ENCODE assay signal across 2 cellular contexts in genomic region chr4:48380583-48381167, GRCh38.
A peak's percentile ranks its signal among the peaks of the same experiment; 100 is the strongest.
TF ChIP-seq lines count a peak whose summit lies in the region.

No MANE protein-coding gene starts in this region.

TF ChIP-seq in SK-N-SH treated with all-trans-retinoic acid at 6 μM for 48 hours, 23 proteins besides CTCF, POLR2A, EP300 and RAD21:
- TF ChIP-seq TOX (CRISPR knock-in tag; IDR thresholded peaks at IDR 0.05; ENCODE audit: borderline replicate concordance) (no peak), PATZ1 (CRISPR knock-in tag; IDR thresholded peaks at IDR 0.05; ENCODE audit: borderline replicate concordance) (no peak), ISL1 (CRISPR knock-in tag; IDR thresholded peaks at IDR 0.05) (peak; percentile 42), RARB (CRISPR knock-in tag; IDR thresholded peaks at IDR 0.05) (no peak), CSRNP3 (CRISPR knock-in tag; IDR thresholded peaks at IDR 0.05) (no peak), ZNF70 (CRISPR knock-in tag; IDR thresholded peaks at IDR 0.05) (no peak), CSDC2 (CRISPR knock-in tag; IDR thresholded peaks at IDR 0.05) (no peak)

TF ChIP-seq in SK-N-SH, 30 proteins besides CTCF, POLR2A, EP300 and RAD21:
- no peak for TF ChIP-seq TCF12 (IDR thresholded peaks at IDR 0.05)
- TF ChIP-seq TEAD4 (IDR thresholded peaks at IDR 0.05; ENCODE audit: borderline replicate concordance, insufficient read depth), result no peak
- no peak for TF ChIP-seq NRF1 (IDR thresholded peaks at IDR 0.05; ENCODE audit: low read depth, low read length)
- no peak for TF ChIP-seq YY1 (IDR thresholded peaks at IDR 0.05; ENCODE audit: low read depth)
- TF ChIP-seq ZBTB33 (IDR thresholded peaks at IDR 0.05; ENCODE audit: borderline replicate concordance, low read depth), result no peak
- TF ChIP-seq USF1 (IDR thresholded peaks at IDR 0.05; ENCODE audit: borderline replicate concordance, low read depth), result no peak
- no peak for TF ChIP-seq RFX5 (IDR thresholded peaks at IDR 0.05; ENCODE audit: low read length)
- TF ChIP-seq EZH2phosphoT487 (IDR thresholded peaks at IDR 0.05; ENCODE audit: borderline replicate concordance, low read depth), result no peak
- TF ChIP-seq USF2 (IDR thresholded peaks at IDR 0.05; ENCODE audit: borderline replicate concordance, low read depth, low read length), result no peak
- no peak for TF ChIP-seq MAX (IDR thresholded peaks at IDR 0.05; ENCODE audit: low read depth)
- no peak for TF ChIP-seq GATA2 (CRISPR knock-in tag; IDR thresholded peaks at IDR 0.05)
